Comparison of ENCODE assay signal across 12 cellular contexts in the genomic region with DNA sequence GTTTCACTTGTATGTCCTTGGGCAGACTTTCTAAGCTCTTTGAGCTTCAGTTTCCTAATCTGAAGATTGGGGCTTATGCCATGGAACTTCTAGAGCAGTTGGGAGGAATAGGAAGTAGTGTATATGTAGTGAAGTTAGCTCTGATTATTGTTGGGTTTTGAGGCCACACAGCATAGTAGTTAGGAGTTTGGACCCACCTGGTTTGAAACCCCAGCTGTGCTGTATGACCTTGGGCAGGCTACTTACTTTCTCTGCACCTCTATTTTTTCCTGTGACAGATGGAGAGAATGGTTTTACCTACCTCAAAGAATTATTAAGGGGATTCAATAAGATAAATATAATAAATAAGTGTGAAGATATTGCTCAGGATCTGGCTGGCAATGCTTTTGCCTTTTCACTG.
DNase-seq lines count a peak whose midpoint lies in the region; ATAC-seq, FAIRE-seq and TF ChIP-seq lines count a peak whose summit lies in the region.
"Had no signal": no experiment of that assay in that cellular context is flagged by ENCODE, and none has a peak within 500 bp of the region (broad histone marks: within the 10 kb centered on the region; RNA-seq: fewer than 3 reads in every experiment).

No MANE protein-coding gene starts in this region.

- peak overlapping the region; percentile 72 for H3K27ac ChIP-seq in PC-9

- H3K4me1 ChIP-seq in PC-9 (replicated peaks; ENCODE audit: insufficient read depth), result peaks cover 23% of the 10 kb centered on the region

- H3K9me2 ChIP-seq in PC-9 (ENCODE audit: insufficient read depth), result no peaks in the 10 kb centered on the region

- peaks cover 13% of the 10 kb centered on the region; the same call in 1 of the 2 replicates for H3F3A ChIP-seq in PC-9 (ENCODE audit: insufficient read depth, low read depth)

- H3K4me2 ChIP-seq in PC-9, result peak overlapping the region; percentile 63

- no peaks in the 10 kb centered on the region for H4K20me1 ChIP-seq in PC-9 (ENCODE audit: insufficient read depth)

- H3K27me3 ChIP-seq in PC-9 (ENCODE audit: insufficient read depth, low read depth), result no peaks in the 10 kb centered on the region

- CTCF ChIA-PET in PC-9 (lab: Charles Lee), result interaction anchor here (0.6 to 1.1 kb wide), 5 partner anchors 28 to 66 kb away, joined by 3 to 5 read pairs (median 4); a partner anchor contains a TSS

- intact Hi-C loops in PC-9 (cut with micrococcal nuclease; ENCODE audit: unreplicated experiment), result loop anchor here (2.0 kb wide), 1 partner anchor 23 kb away; no protein-coding TSS in a partner anchor

- no peaks in the 10 kb centered on the region for H3K36me3 ChIP-seq in PC-9 (ENCODE audit: low read depth)

- no peak for TF ChIP-seq POLR2A in GM12892 (IDR thresholded peaks at IDR 0.05; ENCODE audit: low read depth, low read length)

- H3K4me3 ChIP-seq in PC-9, result no peak overlapping the region

- H2AFZ ChIP-seq in PC-9, result no peak overlapping the region

- no peaks in the 10 kb centered on the region for H3K79me2 ChIP-seq in PC-9 (ENCODE audit: low read depth)

- DNase-seq in GM12892 (ENCODE audit: insufficient read length) (no peak), PC-9 (no peak), LoVo (ENCODE audit: low spot score) (no peak), cerebellar nuclear complex (lab: John Stamatoyannopoulos, UW) (no peak)
- DNase-seq: activated CD4-positive, alpha-beta T cell treated with anti-CD3 and anti-CD28 coated beads for 4 hours; NCI-H1436 treated with DMSO at 0.1 percent for 48 hours; NK-92 treated with Interleukin-12 subunit alpha and Interleukin-12 subunit beta, amount 100 ng/mL, for 24 hours; nucleus accumbens had no signal

- H3K9me3 ChIP-seq in PC-9 (ENCODE audit: insufficient read depth, low read depth), result no peaks in the 10 kb centered on the region

- no peak for TF ChIP-seq CTCF in PC-9 (conservative IDR thresholded peaks at IDR 0.05)

- ATAC-seq in GM21360 (IDR thresholded peaks at IDR 0.05; ENCODE audit: unreplicated experiment) (peak; percentile 16), HG02981 (IDR thresholded peaks at IDR 0.05; ENCODE audit: unreplicated experiment) (peak; percentile 21), GM19467 (IDR thresholded peaks at IDR 0.05; ENCODE audit: unreplicated experiment) (no peak), HG02970 (IDR thresholded peaks at IDR 0.05; ENCODE audit: low FRiP score, unreplicated experiment) (no peak)

- BruUV-seq in PC-9 (replicated peaks; lab: Mats Ljungman, UMichigan), result no TSS peak

- POLR2A ChIA-PET in PC-9 (lab: Charles Lee; ENCODE audit: unreplicated experiment), result interaction anchor here (0.6 to 1.1 kb wide), 2 partner anchors 24 to 233 kb away, joined by 3 to 4 read pairs; no protein-coding TSS in a partner anchor

- FAIRE-seq in GM12892 (lab: Jason Lieb, UNC), result peak; percentile 82

Comparison
In these comparisons a context has a peak if more than half of its experiments do, and no peak if none do; other contexts are left out.
1. ATAC-seq: peak in GM21360 (single experiment) and HG02981 (single experiment); none in GM19467 (single experiment) and HG02970 (single experiment).